ENCODE assay signal across 11 cellular contexts in genomic region chr2:162591403-162592083, GRCh38.
DNase-seq lines count a peak whose midpoint lies in the region; ATAC-seq and TF ChIP-seq lines count a peak whose summit lies in the region.
"Had no signal": no experiment of that assay in that cellular context is flagged by ENCODE, and none has a peak within 500 bp of the region (broad histone marks: within the 10 kb centered on the region; RNA-seq: fewer than 3 reads in every experiment).

No MANE protein-coding gene starts in this region.

- no peaks in the 10 kb centered on the region for H3K36me3 ChIP-seq in gastroesophageal sphincter
- H3K36me3 ChIP-seq in BE2C: no peaks in the 10 kb centered on the region
- H3K36me3 ChIP-seq: esophagus muscularis mucosa had no signal

- peak; percentile 4 for DNase-seq in EL
- DNase-seq in MV-4-11 (lab: John Stamatoyannopoulos, UW): peak; percentile 2
- DNase-seq in BE2C: no peak
- no peak for DNase-seq in NCI-H2171 treated with DMSO at 0.1 percent for 48 hours (lab: John Stamatoyannopoulos, UW)
- no peak for DNase-seq in NCI-H510A (lab: John Stamatoyannopoulos, UW)
- DNase-seq: NCI-H1092 treated with DMSO at 0.1 percent for 48 hours, NCI-H510A treated with DMSO at 0.1 percent for 48 hours had no signal

- no peak for TF ChIP-seq EP300 in gastroesophageal sphincter (IDR thresholded peaks at IDR 0.05)

- H3K4me1 ChIP-seq in gastroesophageal sphincter (no peaks in the 10 kb centered on the region), BE2C (no peaks in the 10 kb centered on the region)
- H3K4me1 ChIP-seq: esophagus muscularis mucosa had no signal

- H3K27ac ChIP-seq in gastroesophageal sphincter: no peak overlapping the region
- H3K27ac ChIP-seq: esophagus muscularis mucosa had no signal

- H3K27me3 ChIP-seq in gastroesophageal sphincter: no peaks in the 10 kb centered on the region
- no peaks in the 10 kb centered on the region for H3K27me3 ChIP-seq in BE2C
- H3K27me3 ChIP-seq: esophagus muscularis mucosa had no signal

- H3K4me3 ChIP-seq in gastroesophageal sphincter (no peak overlapping the region), BE2C (ENCODE audit: low read depth, low read length) (no peak overlapping the region)
- H3K4me3 ChIP-seq: esophagus muscularis mucosa had no signal

- TF ChIP-seq POLR2A in gastroesophageal sphincter (IDR thresholded peaks at IDR 0.05): no peak

- ATAC-seq in GM19438 (IDR thresholded peaks at IDR 0.05; ENCODE audit: low read depth, unreplicated experiment) (peak; percentile 74), HG02970 (IDR thresholded peaks at IDR 0.05; ENCODE audit: low FRiP score, unreplicated experiment) (peak; percentile 89), gastroesophageal sphincter (no peak)

- no peak for TF ChIP-seq CTCF in gastroesophageal sphincter (IDR thresholded peaks at IDR 0.05)
- TF ChIP-seq CTCF in BE2C (IDR thresholded peaks at IDR 0.05; ENCODE audit: low read depth, low read length): no peak

- peaks cover 0 to 5% (median 0%) of the 10 kb centered on the region in 3 donors for H3K9me3 ChIP-seq in gastroesophageal sphincter
- no peaks in the 10 kb centered on the region for H3K9me3 ChIP-seq in BE2C
- H3K9me3 ChIP-seq: esophagus muscularis mucosa had no signal

- WGBS in gastroesophageal sphincter (ENCODE audit: low coverage in 1 of 2), 2 donors: 75 to 89% methylated on average over 4 to 8 of the region's 8 CpGs

Comparison
In these comparisons a context has a peak if more than half of its experiments do, and no peak if none do; other contexts are left out.
1. DNase-seq: peak in EL (single experiment) and MV-4-11 (single experiment); none in BE2C (single experiment), NCI-H2171 treated with DMSO at 0.1 percent for 48 hours (single experiment) and NCI-H510A (single experiment).